8 cellular contexts compared by ENCODE assay signal in genomic region chr19:56119585-56119978, GRCh38. TPM values are rescaled to one million over a fixed set of nuclear protein-coding genes. Genes with fewer than 3 reads are reported as not detected.
A peak's percentile ranks its signal among the peaks of the same experiment; 100 is the strongest.
DNase-seq lines count a peak whose midpoint lies in the region; ATAC-seq and TF ChIP-seq lines count a peak whose summit lies in the region.

No MANE protein-coding gene starts in this region.

- H3F3A ChIP-seq in PC-9 (ENCODE audit: insufficient read depth, low read depth), result peaks cover 22% of the 10 kb centered on the region; the same call in 1 of the 2 replicates

- peak overlapping the region; percentile 72 for H3K4me3 Mint-ChIP-seq in endodermal cell
- H3K4me3 Mint-ChIP-seq in neural crest cell, result peak overlapping the region; percentile 89

- intact Hi-C loops in PC-9 (cut with micrococcal nuclease; ENCODE audit: unreplicated experiment), result no loop called here

- H3K9me3 Mint-ChIP-seq in endodermal cell (no peaks in the 10 kb centered on the region), neural crest cell (no peaks in the 10 kb centered on the region)

- WGBS in endodermal cell (ENCODE audit: insufficient coverage in 1 of 2, insufficient read length in 1 of 2), 2 experiments, result 81 to 82% methylated on average over 14 to 15 of the region's 15 CpGs

- DNase-seq in EH (ENCODE audit: low read depth), result peak; percentile 66
- peak; percentile 31 to 32 for DNase-seq in PC-9
- no peak for DNase-seq in endodermal cell
- DNase-seq in neural crest cell (ENCODE audit: low read depth, low spot score), result no peak
- DNase-seq in activated effector memory CD4-positive, alpha-beta T cell treated with anti-CD3 and anti-CD28 coated beads, Interleukin-2, amount 50 U/mL, for 16 hours, result no peak

- H2AFZ ChIP-seq in PC-9, result no peak overlapping the region

- H3K27me3 Mint-ChIP-seq in endodermal cell (ENCODE audit: insufficient read depth), result no peaks in the 10 kb centered on the region
- H3K27me3 Mint-ChIP-seq in neural crest cell (ENCODE audit: low read depth), result no peaks in the 10 kb centered on the region

- no TSS peak for BruUV-seq in PC-9 (replicated peaks; lab: Mats Ljungman, UMichigan)

- peak overlapping the region; percentile 68 for H3K9ac ChIP-seq in endodermal cell (ENCODE audit: extremely low read depth, low read length, poor library complexity, severe bottlenecking)

- POLR2A ChIA-PET in PC-9 (lab: Charles Lee; ENCODE audit: unreplicated experiment), result interaction anchor here (0.5 kb wide), 1 partner anchor 23 kb away, joined by 3 read pairs; no protein-coding TSS in a partner anchor

- no peak for ATAC-seq in HG02938 (IDR thresholded peaks at IDR 0.05; ENCODE audit: unreplicated experiment)
- no peak for ATAC-seq in GM18858 (IDR thresholded peaks at IDR 0.05; ENCODE audit: unreplicated experiment)
- ATAC-seq in HG02571 (IDR thresholded peaks at IDR 0.05; ENCODE audit: unreplicated experiment), result no peak

- H4K20me1 ChIP-seq in PC-9 (ENCODE audit: insufficient read depth), result peaks cover 53% of the 10 kb centered on the region

- H3K4me3 ChIP-seq in PC-9 (peak overlapping the region; percentile 94), endodermal cell (ENCODE audit: low read length) (peak overlapping the region; percentile 87)

- CTCF ChIA-PET in PC-9 (lab: Charles Lee), result interaction anchor here (0.6 kb wide), 1 partner anchor 444 kb away, joined by 7 read pairs; no protein-coding TSS in a partner anchor

- TF ChIP-seq CTCF in PC-9 (conservative IDR thresholded peaks at IDR 0.05) (no peak), endodermal cell (conservative IDR thresholded peaks at IDR 0.05) (no peak), neural crest cell (conservative IDR thresholded peaks at IDR 0.05) (no peak)

- H3K27ac Mint-ChIP-seq in endodermal cell, result peak overlapping the region; percentile 90
- H3K27ac Mint-ChIP-seq in neural crest cell (ENCODE audit: unreplicated experiment), result peak overlapping the region; percentile 97

- H3K27me3 ChIP-seq in PC-9 (ENCODE audit: insufficient read depth, low read depth) (no peaks in the 10 kb centered on the region), endodermal cell (ENCODE audit: control insufficient read depth, insufficient read depth, low read length, poor library complexity, severe bottlenecking) (no peaks in the 10 kb centered on the region)

- peaks cover 10% of the 10 kb centered on the region for H3K4me1 ChIP-seq in PC-9 (replicated peaks; ENCODE audit: insufficient read depth)
- peaks cover 3% of the 10 kb centered on the region for H3K4me1 ChIP-seq in endodermal cell (ENCODE audit: control insufficient read depth, insufficient read depth, low read length)

- no peaks in the 10 kb centered on the region for H3K9me2 ChIP-seq in PC-9 (ENCODE audit: insufficient read depth)

- H3K27ac ChIP-seq in PC-9 (peak overlapping the region; percentile 81), endodermal cell (ENCODE audit: low read depth, low read length) (no peak overlapping the region)

- H3K4me2 ChIP-seq in PC-9, result peak overlapping the region; percentile 96

- 0 out of 2 replicates have a peak, but pooled peaks cover 10% of the 10 kb centered on the region for H3K36me3 ChIP-seq in PC-9 (ENCODE audit: low read depth)
- peaks cover 19% of the 10 kb centered on the region for H3K36me3 ChIP-seq in endodermal cell (ENCODE audit: control insufficient read depth, insufficient read depth, low read length)

- H3K4me1 Mint-ChIP-seq in endodermal cell (peaks cover 28% of the 10 kb centered on the region), neural crest cell (peaks cover 34% of the 10 kb centered on the region)

- H3K9me3 ChIP-seq in PC-9 (ENCODE audit: insufficient read depth, low read depth) (no peaks in the 10 kb centered on the region), endodermal cell (ENCODE audit: control insufficient read depth, low read length) (no peaks in the 10 kb centered on the region)

- peaks cover 60% of the 10 kb centered on the region for H3K79me2 ChIP-seq in PC-9 (ENCODE audit: low read depth)

- H3K36me3 Mint-ChIP-seq in endodermal cell (ENCODE audit: low read depth) (peaks cover 7% of the 10 kb centered on the region), neural crest cell (ENCODE audit: low read depth) (no peaks in the 10 kb centered on the region)

RNA-seq across cellular contexts. Expression of gene ZNF787, which starts 1.5 kb away (rescaled TPM):
- total RNA-seq in PC-9 (2021), result 51.4 and 51.5 TPM in 2 replicates
- 10 to 100 TPM; 42.1 to 43.7 TPM for total RNA-seq in endodermal cell
- polyA plus RNA-seq in endodermal cell (2013, experiment 1 of 2), result 27.7 TPM
- 26.5 TPM for polyA plus RNA-seq in endodermal cell (2013, experiment 2 of 2)
- total RNA-seq in neural crest cell, result 47.7 and 48.1 TPM in 2 replicates

RNA-seq across cellular contexts. Expression of gene ZNF444, which starts 21.5 kb away (rescaled TPM):
- total RNA-seq in PC-9 (2021) (50.5 and 74.2 TPM in 2 replicates), endodermal cell (10 to 100 TPM; 50.2 to 58.8 TPM), neural crest cell (47.5 and 51.5 TPM in 2 replicates)
- polyA plus RNA-seq in endodermal cell (2013, experiment 1 of 2), result 36.7 TPM
- polyA plus RNA-seq in endodermal cell (2013, experiment 2 of 2), result 31.4 TPM

RNA-seq across cellular contexts. Expression of gene GALP, which starts 56.2 kb away (rescaled TPM):
- total RNA-seq in PC-9 (2021), result not detected in 2 replicates
- total RNA-seq in endodermal cell, result under 1 TPM in 1 of 2 donors, not detected in 1; 0.40 TPM
- 20.2 TPM for polyA plus RNA-seq in endodermal cell (2013, experiment 1 of 2)
- 19.9 TPM for polyA plus RNA-seq in endodermal cell (2013, experiment 2 of 2)
- 0.37 TPM in 1 of 2 replicates, not detected in the other for total RNA-seq in neural crest cell

Comparison
In these comparisons a context has a peak if more than half of its experiments do, and no peak if none do; other contexts are left out.
1. DNase-seq: peak in EH (single experiment) and PC-9 (2 of 2); none in endodermal cell (single experiment), neural crest cell (single experiment) and activated effector memory CD4-positive, alpha-beta T cell treated with anti-CD3 and anti-CD28 coated beads, Interleukin-2, amount 50 U/mL, for 16 hours (single experiment).